1 cellular context compared by ENCODE assay signal in the genomic region with DNA sequence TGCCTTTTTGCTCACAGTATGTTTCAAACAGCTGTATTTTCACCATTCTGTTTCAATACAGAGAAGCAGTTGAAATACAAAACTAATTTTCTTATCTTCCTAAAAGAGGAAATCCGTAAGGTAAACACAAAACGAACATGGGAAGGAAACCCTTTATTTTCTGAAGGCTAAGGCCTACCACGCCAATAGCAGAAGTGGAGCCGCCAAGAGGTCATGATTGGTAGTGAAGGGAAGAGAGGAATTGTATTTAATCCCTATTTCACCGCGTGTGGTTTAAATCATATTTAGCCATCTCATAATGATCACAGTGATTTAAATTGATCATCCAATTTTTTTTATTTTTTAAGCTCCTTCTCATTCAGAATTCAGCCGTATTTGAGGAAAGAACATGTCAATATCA.
TF ChIP-seq lines count a peak whose summit lies in the region.

No MANE protein-coding gene starts in this region.

TF ChIP-seq in GM23338, 12 proteins besides CTCF, POLR2A, EP300 and RAD21 (continued from another document):
- TF ChIP-seq EZH2 (IDR thresholded peaks at IDR 0.05; ENCODE audit: low read depth, unreplicated experiment), result no peak
